23 cellular contexts compared by ENCODE assay signal in genomic region chr1:19759740-19760089, GRCh38. TPM values are rescaled to one million over a fixed set of nuclear protein-coding genes. Genes with fewer than 3 reads are reported as not detected.
DNase-seq lines count a peak whose midpoint lies in the region; ATAC-seq and TF ChIP-seq lines count a peak whose summit lies in the region.
"Had no signal": no experiment of that assay in that cellular context is flagged by ENCODE, and none has a peak within 500 bp of the region (broad histone marks: within the 10 kb centered on the region; RNA-seq: fewer than 3 reads in every experiment).

No MANE protein-coding gene starts in this region.

- WGBS in hepatocyte (ENCODE audit: low lambda C conversion rate, missing lambda C conversion rate): 92% methylated on average over 1 of the region's 1 CpG

- H3K9me2 ChIP-seq in hepatocyte (replicated peaks; ENCODE audit: insufficient read depth): no peaks in the 10 kb centered on the region

- H3K4me1 ChIP-seq in RWPE2 (ENCODE audit: insufficient read depth, poor library complexity, severe bottlenecking) (peaks cover 7% of the 10 kb centered on the region), hepatocyte (ENCODE audit: insufficient read depth) (no peaks in the 10 kb centered on the region), thoracic aorta (ENCODE audit: control insufficient read depth in 1 of 2, low read depth in 2 of 2) (peaks cover 12 to 40% of the 10 kb centered on the region in 2 donors)

- no peaks in the 10 kb centered on the region for H3K27me3 ChIP-seq in RWPE2 (ENCODE audit: insufficient read depth, poor library complexity, severe bottlenecking)
- H3K27me3 ChIP-seq in hepatocyte: no peaks in the 10 kb centered on the region
- no peaks in the 10 kb centered on the region for H3K27me3 ChIP-seq in thoracic aorta (replicated peaks; ENCODE audit: insufficient read depth)

- H3K4me3 ChIP-seq in RWPE2 (ENCODE audit: severe bottlenecking) (no peak overlapping the region), hepatocyte (no peak overlapping the region), thoracic aorta (no peak overlapping the region)

- 0 out of 2 replicates have a peak, but pooled peaks cover 5% of the 10 kb centered on the region for H3K36me3 ChIP-seq in RWPE2 (ENCODE audit: low read depth)
- no peaks in the 10 kb centered on the region for H3K36me3 ChIP-seq in hepatocyte (replicated peaks; ENCODE audit: insufficient read depth, low read depth)
- no peaks in the 10 kb centered on the region for H3K36me3 ChIP-seq in thoracic aorta

- H3K27ac ChIP-seq in RWPE2 (ENCODE audit: poor library complexity, severe bottlenecking) (no peak overlapping the region), hepatocyte (no peak overlapping the region), thoracic aorta (peak overlapping the region; percentile 23 to 65)

- 0 out of 3 replicates have a peak, but pooled peaks have one; percentile 32 for ATAC-seq in RWPE2 (ENCODE audit: low read depth)
- ATAC-seq in thoracic aorta (ENCODE audit: insufficient number of reproducible peaks, low FRiP score, low read depth): no peak
- ATAC-seq in GM18867 (IDR thresholded peaks at IDR 0.05; ENCODE audit: unreplicated experiment): no peak
- ATAC-seq: stimulated activated naive B cell treated with anti-CD40 and anti-IgM and Interleukin-4, amounts not matched to agents 10 μg/mL and 1 μg/mL and 100 μg/mL, for 72 hours; T-cell had no signal

- H2AFZ ChIP-seq in hepatocyte: no peak overlapping the region

- TF ChIP-seq CTCF in RWPE2 (IDR thresholded peaks at IDR 0.05; ENCODE audit: poor library complexity, severe bottlenecking) (no peak), hepatocyte (IDR thresholded peaks at IDR 0.05; ENCODE audit: poor library complexity) (no peak), thoracic aorta (IDR thresholded peaks at IDR 0.05) (no peak)

- no peak overlapping the region for H3K4me2 ChIP-seq in hepatocyte

- H3K9me3 ChIP-seq in RWPE2 (ENCODE audit: severe bottlenecking) (no peaks in the 10 kb centered on the region), hepatocyte (ENCODE audit: low read depth) (no peaks in the 10 kb centered on the region), thoracic aorta (no peaks in the 10 kb centered on the region)

- H4K20me1 ChIP-seq in hepatocyte (ENCODE audit: insufficient read depth, poor library complexity, severe bottlenecking): no peaks in the 10 kb centered on the region

- DNase-seq in GM03348 (ENCODE audit: low spot score) (peak; percentile 34), RWPE2 (ENCODE audit: low spot score) (no peak), hepatocyte (ENCODE audit: low spot score) (peak; percentile 31), thoracic aorta (ENCODE audit: low spot score) (no peak), DMS53 (lab: John Stamatoyannopoulos, UW) (no peak), NCI-H2029 (lab: John Stamatoyannopoulos, UW) (no peak)
- DNase-seq: activated CD4-positive, alpha-beta T cell treated with anti-CD3 and anti-CD28 coated beads, Interleukin-2, amount 10 ng/mL, durations not matched to agents 7 days and 5 days; activated gamma-delta T cell treated with Interleukin-2 at 50 U/mL for 16 hours; anterior cingulate cortex; endodermal cell; hypothalamus; NCI-H1694 treated with DMSO at 0.1 percent for 48 hours; NCI-H446 treated with DMSO at 0.1 percent for 48 hours; SHP77; stimulated activated CD4-positive, alpha-beta T cell treated with anti-CD3 and anti-CD28 coated beads, Interleukin-15, amount 100 ng/mL, for 24 hours; stimulated activated naive B cell treated with anti-CD40 and anti-IgM and Interleukin-4, amounts not matched to agents 10 μg/mL and 1 μg/mL and 100 μg/mL, for 72 hours; T-cell had no signal

- H3K79me2 ChIP-seq in hepatocyte: no peaks in the 10 kb centered on the region

RNA-seq across cellular contexts. Expression of gene TMCO4, which starts 40.0 kb away (rescaled TPM):
- total RNA-seq in hepatocyte (12.0 and 13.0 TPM in 2 replicates), thoracic aorta (10 to 100 TPM; 33.2 to 33.4 TPM)
- 8.7 and 12.7 TPM in 2 replicates for polyA plus RNA-seq in hepatocyte
- polyA plus RNA-seq: neural cell had no signal

RNA-seq across cellular contexts. Expression of gene RNF186, which starts 55.4 kb away (rescaled TPM):
- total RNA-seq in hepatocyte (0.93 and 1.4 TPM in 2 replicates), thoracic aorta (not detected)
- polyA plus RNA-seq in hepatocyte: 1.4 and 2.0 TPM in 2 replicates
- total RNA-seq: activated CD4-positive, alpha-beta T cell treated with anti-CD3 and anti-CD28 coated beads, Interleukin-2, amount 10 ng/mL, durations not matched to agents 7 days and 5 days; endodermal cell; kidney epithelial cell; pulmonary artery endothelial cell; T-cell; urinary bladder had no signal
- polyA plus RNA-seq: BJ, neural cell, urinary bladder had no signal

Comparison
In these comparisons a context has a peak if more than half of its experiments do, and no peak if none do; other contexts are left out.
1. DNase-seq: peak in GM03348 (single experiment) and hepatocyte (single experiment); none in RWPE2 (single experiment), thoracic aorta (single experiment), DMS53 (single experiment) and NCI-H2029 (single experiment).
2. H3K27ac ChIP-seq: peak in thoracic aorta (2 of 2); none in RWPE2 (single experiment) and hepatocyte (single experiment).